ENCODE assay signal across 8 cellular contexts in the genomic region with DNA sequence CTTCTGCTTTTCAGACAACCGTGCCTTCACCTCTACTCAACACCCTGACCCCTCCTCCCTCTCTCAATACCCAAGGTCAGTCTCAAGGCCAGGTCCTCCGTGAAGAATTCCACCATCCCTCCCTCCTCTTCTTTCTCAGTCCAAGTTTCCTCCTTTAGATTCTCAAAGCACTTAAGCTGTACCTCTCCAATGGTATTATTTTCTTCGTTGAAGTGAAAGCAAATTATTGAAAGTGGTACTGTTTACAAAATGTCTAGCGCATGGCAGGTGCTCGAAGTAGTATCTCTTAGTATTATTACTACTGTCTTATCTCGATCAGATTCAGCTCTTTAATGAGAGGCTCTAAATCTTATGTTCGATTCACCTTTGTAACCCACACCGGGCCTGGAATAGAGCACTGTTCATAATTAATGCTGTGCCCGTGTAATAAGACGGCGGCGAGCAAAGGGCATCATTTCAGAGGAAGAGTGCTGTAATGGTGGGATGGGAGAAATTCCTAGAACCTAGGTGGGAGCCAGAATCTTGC. TPM values are rescaled to one million over a fixed set of nuclear protein-coding genes. Genes with fewer than 3 reads are reported as not detected.
A peak's percentile ranks its signal among the peaks of the same experiment; 100 is the strongest.
DNase-seq lines count a peak whose midpoint lies in the region; ATAC-seq and TF ChIP-seq lines count a peak whose summit lies in the region.

No MANE protein-coding gene starts in this region.

- H3K36me3 ChIP-seq in Loucy (ENCODE audit: insufficient read depth, low read length) (no peaks in the 10 kb centered on the region), ectodermal cell (ENCODE audit: control insufficient read depth, insufficient read depth, low read length) (no peaks in the 10 kb centered on the region)

- H3K4me2 ChIP-seq in Loucy (ENCODE audit: low read depth, low read length, poor library complexity, severe bottlenecking), result peak overlapping the region; percentile 83

- H4K20me1 ChIP-seq in Loucy (ENCODE audit: insufficient read depth, low read length, poor library complexity, severe bottlenecking), result peaks cover 35% of the 10 kb centered on the region

- ATAC-seq in HG02970 (IDR thresholded peaks at IDR 0.05; ENCODE audit: low FRiP score, unreplicated experiment), result no peak

- no peaks in the 10 kb centered on the region for H3K9me2 ChIP-seq in Loucy (replicated peaks; ENCODE audit: low read depth, low read length)

- H2AFZ ChIP-seq in Loucy (ENCODE audit: low read length), result peak overlapping the region; percentile 95

- intact Hi-C loops in Calu3 (cut with micrococcal nuclease; ENCODE audit: unreplicated experiment), result loop anchor here (1.0 kb wide), 1 partner anchor 26 kb away; no protein-coding TSS in a partner anchor

- peaks cover 42% of the 10 kb centered on the region for H3K79me2 ChIP-seq in Loucy (ENCODE audit: insufficient read depth, low read length)

- H3K4me1 ChIP-seq in Loucy (ENCODE audit: insufficient read depth, low read length, poor library complexity, severe bottlenecking), result peaks cover 40% of the 10 kb centered on the region
- H3K4me1 ChIP-seq in ectodermal cell (ENCODE audit: control insufficient read depth, insufficient read depth, low read length), result no peaks in the 10 kb centered on the region

- no peak overlapping the region for H3K27ac ChIP-seq in ectodermal cell (ENCODE audit: insufficient read depth, low read depth, low read length, poor library complexity, severe bottlenecking)

- H3K36me3 Mint-ChIP-seq in Calu3 (ENCODE audit: insufficient read depth, unreplicated experiment) (peaks cover 29% of the 10 kb centered on the region), neural crest cell (ENCODE audit: low read depth) (no peaks in the 10 kb centered on the region)

- H3K4me1 Mint-ChIP-seq in Calu3 (ENCODE audit: low read depth, unreplicated experiment), result peaks cover 31% of the 10 kb centered on the region
- H3K4me1 Mint-ChIP-seq in neural crest cell, result peaks cover 24% of the 10 kb centered on the region

- CTCF ChIA-PET in Calu3 (lab: Charles Lee), result interaction anchor here (0.6 to 2.8 kb wide), 14 partner anchors 12 to 135 kb away, joined by 3 to 48 read pairs (median 4); a partner anchor contains a TSS

- 53 to 54% methylated on average over 12 of the region's 12 CpGs for WGBS in ectodermal cell, 2 experiments

- peak overlapping the region; percentile 73 for H3K9ac ChIP-seq in Loucy (ENCODE audit: low read depth, low read length, poor library complexity, severe bottlenecking)

- no peak for TF ChIP-seq CTCF in Calu3 (IDR thresholded peaks at IDR 0.05; ENCODE audit: unreplicated experiment)
- no peak for TF ChIP-seq CTCF in Loucy (conservative IDR thresholded peaks at IDR 0.05; ENCODE audit: low read length)
- TF ChIP-seq CTCF in neural crest cell (conservative IDR thresholded peaks at IDR 0.05), result no peak

- H3K27me3 ChIP-seq in Loucy (ENCODE audit: insufficient read depth, low read length, poor library complexity, severe bottlenecking), result no peaks in the 10 kb centered on the region
- H3K27me3 ChIP-seq in ectodermal cell (ENCODE audit: control insufficient read depth, insufficient read depth, low read length, poor library complexity, severe bottlenecking), result peaks cover 3% of the 10 kb centered on the region

- H3K4me3 Mint-ChIP-seq in Calu3 (ENCODE audit: low read depth, unreplicated experiment) (peak overlapping the region; percentile 82), neural crest cell (peak overlapping the region; percentile 88)

- no peaks in the 10 kb centered on the region for H3K9me3 Mint-ChIP-seq in Calu3 (ENCODE audit: low read depth, unreplicated experiment)
- no peaks in the 10 kb centered on the region for H3K9me3 Mint-ChIP-seq in neural crest cell

- DNase-seq in Calu3 (no peak), neural crest cell (ENCODE audit: low read depth, low spot score) (no peak), superior temporal gyrus (ENCODE audit: extremely low spot score) (no peak), activated gamma-delta T cell treated with Interleukin-2 at 50 U/mL for 16 hours (no peak), SIG-M5 (lab: John Stamatoyannopoulos, UW) (no peak)

- H3F3A ChIP-seq in Loucy (ENCODE audit: low read depth), result no peaks in the 10 kb centered on the region

- H3K27me3 Mint-ChIP-seq in Calu3 (ENCODE audit: unreplicated experiment) (no peaks in the 10 kb centered on the region), neural crest cell (ENCODE audit: low read depth) (peaks cover 38% of the 10 kb centered on the region)

- peak overlapping the region; percentile 55 for H3K27ac Mint-ChIP-seq in Calu3 (ENCODE audit: unreplicated experiment)
- peak overlapping the region; percentile 15 for H3K27ac Mint-ChIP-seq in neural crest cell (ENCODE audit: unreplicated experiment)

- H3K9me3 ChIP-seq in Loucy (ENCODE audit: insufficient read depth, low read depth, low read length) (no peaks in the 10 kb centered on the region), ectodermal cell (ENCODE audit: control insufficient read depth, low read length) (no peaks in the 10 kb centered on the region)

- TSS peak; percentile 80 for BruUV-seq in Calu3 (replicated peaks; lab: Mats Ljungman, UMichigan)

- H3K4me3 ChIP-seq in Loucy (ENCODE audit: low read length, poor library complexity, severe bottlenecking), result peak overlapping the region; percentile 95
- peak overlapping the region; percentile 87 for H3K4me3 ChIP-seq in ectodermal cell (ENCODE audit: insufficient read depth, low read depth, low read length)

RNA-seq across cellular contexts. Expression of a gene that starts 0.6 kb away (rescaled TPM):
- total RNA-seq in Calu3 (2022) (59.8 and 62.5 TPM in 2 replicates), neural crest cell (34.7 and 35.2 TPM in 2 replicates)
- polyA plus RNA-seq in ectodermal cell (2013, experiment 1 of 4), result 33.7 TPM
- 32.7 TPM for polyA plus RNA-seq in ectodermal cell (2013, experiment 2 of 4)
- 23.1 TPM for polyA plus RNA-seq in ectodermal cell (2013, experiment 3 of 4)
- polyA plus RNA-seq in ectodermal cell (2013, experiment 4 of 4), result 27.2 TPM

RNA-seq across cellular contexts. Expression of a gene that starts 36.9 kb away (rescaled TPM):
- total RNA-seq in Calu3 (2022), result 111 and 114 TPM in 2 replicates
- polyA plus RNA-seq in ectodermal cell (2013, experiment 1 of 4), result 113 TPM
- 94.9 TPM for polyA plus RNA-seq in ectodermal cell (2013, experiment 2 of 4)
- polyA plus RNA-seq in ectodermal cell (2013, experiment 3 of 4), result 80.7 TPM
- polyA plus RNA-seq in ectodermal cell (2013, experiment 4 of 4), result 89.6 TPM
- total RNA-seq in neural crest cell, result 64.9 and 65.5 TPM in 2 replicates
